In genomic region chr17:8082312-8082711, GRCh38 we compare ENCODE assay signal across 11 cellular contexts. TPM values are rescaled to one million over a fixed set of nuclear protein-coding genes. Genes with fewer than 3 reads are reported as not detected.
"Had no signal": no experiment of that assay in that cellular context is flagged by ENCODE, and none has a peak within 500 bp of the region (broad histone marks: within the 10 kb centered on the region; RNA-seq: fewer than 3 reads in every experiment).

No MANE protein-coding gene starts in this region.

- H2AFZ ChIP-seq: GM23248 had no signal

- DNase-seq: GM23248, GOT3, H7, HFFc6 had no signal

- H3K4me3 Mint-ChIP-seq: HFFc6 had no signal

- H3K27ac ChIP-seq: GM23248, HL-60 had no signal

- H3K36me3 ChIP-seq: HAP-1 had no signal

- H3K27ac Mint-ChIP-seq: HFFc6 had no signal

- H3K9me3 Mint-ChIP-seq: HFFc6, IgD-negative memory B cell had no signal

- H3K36me3 Mint-ChIP-seq: IgD-negative memory B cell had no signal

- ATAC-seq: HCT116, HepG2 had no signal

- H3K4me3 ChIP-seq: GM23248, HAP-1 had no signal

- H3K9me3 ChIP-seq: HAP-1 had no signal

RNA-seq across cellular contexts. Expression of gene ALOX12B, which starts 5.2 kb away (rescaled TPM):
- total RNA-seq: GM23248, H4, H7, HepG2, HFFc6 had no signal
- polyA plus RNA-seq: GM23248 had no signal

RNA-seq across cellular contexts. Expression of gene ALOXE3, which starts 36.0 kb away (rescaled TPM):
- total RNA-seq: H4, H7, HepG2 had no signal
- polyA plus RNA-seq: IgD-negative memory B cell had no signal

RNA-seq across cellular contexts. Expression of gene HES7, which starts 41.6 kb away (rescaled TPM):
- total RNA-seq: GM23248, HepG2 had no signal
- polyA plus RNA-seq: GM23248, HepG2, IgD-negative memory B cell had no signal

RNA-seq across cellular contexts. Expression of gene ALOX15B, which starts 43.5 kb away (rescaled TPM):
- total RNA-seq: GM23248, H4, H7, HepG2, HFFc6, HT1080 had no signal
- polyA plus RNA-seq: GM23248, HepG2, IgD-negative memory B cell had no signal
